Comparison of ENCODE assay signal across 13 cellular contexts in the genomic region with DNA sequence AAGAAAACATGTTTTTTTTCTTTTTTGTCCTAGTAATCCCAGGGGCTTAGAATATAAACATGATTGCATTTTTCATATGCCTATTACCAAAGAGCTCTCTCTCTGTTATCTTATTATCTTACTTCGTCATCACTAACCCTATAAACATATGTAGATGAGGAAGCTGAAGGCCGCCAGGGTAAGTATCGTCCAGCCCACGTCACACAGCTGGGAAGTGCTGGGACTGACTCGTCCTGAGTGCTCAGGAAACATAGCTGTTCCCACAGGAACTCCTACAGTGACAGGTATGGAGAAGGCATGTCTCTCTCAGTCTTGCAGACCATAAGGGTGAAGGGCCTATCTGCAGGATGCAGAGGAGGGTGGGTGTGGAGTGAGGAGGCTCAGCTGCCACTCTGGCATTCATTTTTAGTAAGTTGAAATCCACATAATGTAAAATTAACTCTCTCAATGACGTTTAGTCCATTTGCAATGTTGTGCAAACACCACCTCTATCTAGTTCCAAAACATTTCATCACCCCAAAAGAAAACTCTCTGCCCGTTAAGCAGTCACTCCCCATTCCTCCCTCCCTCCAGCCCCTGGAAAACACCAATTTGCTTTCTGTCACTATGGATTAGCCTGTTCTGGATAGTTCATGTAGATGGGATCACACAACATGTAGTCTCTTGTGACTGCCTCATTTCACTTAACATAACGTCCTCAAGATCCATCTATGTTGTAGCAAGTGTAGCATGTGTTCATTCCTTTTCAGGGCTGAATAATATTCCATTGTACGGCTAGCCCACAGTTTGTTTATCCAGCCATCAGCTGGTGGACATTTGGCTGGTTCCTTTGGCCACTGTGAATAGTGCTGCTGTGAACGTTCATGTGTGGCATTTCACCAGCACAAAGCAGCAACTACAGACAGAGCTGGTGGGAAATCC.
DNase-seq lines count a peak whose midpoint lies in the region; ATAC-seq and TF ChIP-seq lines count a peak whose summit lies in the region.
"Had no signal": no experiment of that assay in that cellular context is flagged by ENCODE, and none has a peak within 500 bp of the region (broad histone marks: within the 10 kb centered on the region; RNA-seq: fewer than 3 reads in every experiment).

No MANE protein-coding gene starts in this region.

- H3K4me1 ChIP-seq in HEK293 (ENCODE audit: control insufficient read depth, insufficient read depth, low read length): no peaks in the 10 kb centered on the region

- TF ChIP-seq CTCF in HEK293 (tag by site-specific recombination; IDR thresholded peaks at IDR 0.05) (no peak), fibroblast of pulmonary artery (IDR thresholded peaks at IDR 0.05; ENCODE audit: low read length, missing control alignments) (no peak)

- ATAC-seq in T-helper 17 cell: no peak
- ATAC-seq in HG03045 (IDR thresholded peaks at IDR 0.05; ENCODE audit: unreplicated experiment): no peak
- ATAC-seq in HG03039 (IDR thresholded peaks at IDR 0.05; ENCODE audit: unreplicated experiment): no peak
- ATAC-seq in GM21786 (IDR thresholded peaks at IDR 0.05; ENCODE audit: unreplicated experiment): no peak
- ATAC-seq in GM18519 (IDR thresholded peaks at IDR 0.05; ENCODE audit: low FRiP score, unreplicated experiment): no peak
- ATAC-seq: stimulated activated naive B cell treated with anti-CD40 and anti-IgM and Interleukin-4, amounts not matched to agents 10 μg/mL and 1 μg/mL and 100 μg/mL, for 72 hours had no signal

- H3K36me3 ChIP-seq in HEK293 (ENCODE audit: control insufficient read depth in 2 of 2, insufficient read depth in 1 of 2, low read length in 2 of 2): no peaks in the 10 kb centered on the region

- H3K4me1 Mint-ChIP-seq in T-helper 17 cell: peaks cover 6% of the 10 kb centered on the region
- H3K4me1 Mint-ChIP-seq: stimulated activated naive B cell treated with anti-CD40 and anti-IgM and Interleukin-4, amounts not matched to agents 10 μg/mL and 1 μg/mL and 100 μg/mL, for 72 hours had no signal

- DNase-seq in T-helper 17 cell (no peak), fibroblast of pulmonary artery (ENCODE audit: low read depth) (peak; percentile 99), skeletal muscle cell (ENCODE audit: low read depth) (peak; percentile 94)
- DNase-seq: GF-D8; NCI-H1417 treated with DMSO at 0.1 percent for 48 hours; SHP77; stimulated activated naive B cell treated with anti-CD40 and anti-IgM and Interleukin-4, amounts not matched to agents 10 μg/mL and 1 μg/mL and 100 μg/mL, for 72 hours had no signal

- H3K4me3 ChIP-seq in HEK293 (ENCODE audit: low read depth, low read length) (no peak overlapping the region), fibroblast of pulmonary artery (replicated peaks; ENCODE audit: low read depth, low read length) (no peak overlapping the region), skeletal muscle cell (ENCODE audit: low read depth, low read length) (no peak overlapping the region)

- peak overlapping the region; percentile 3 for H3K27ac Mint-ChIP-seq in T-helper 17 cell
- H3K27ac Mint-ChIP-seq: stimulated activated naive B cell treated with anti-CD40 and anti-IgM and Interleukin-4, amounts not matched to agents 10 μg/mL and 1 μg/mL and 100 μg/mL, for 72 hours had no signal

- H3K27me3 Mint-ChIP-seq in T-helper 17 cell: no peaks in the 10 kb centered on the region
- H3K27me3 Mint-ChIP-seq: central memory CD8-positive, alpha-beta T cell had no signal

- peaks cover 4% of the 10 kb centered on the region for H3K36me3 Mint-ChIP-seq in T-helper 17 cell (ENCODE audit: low read depth)
- H3K36me3 Mint-ChIP-seq: stimulated activated naive B cell treated with anti-CD40 and anti-IgM and Interleukin-4, amounts not matched to agents 10 μg/mL and 1 μg/mL and 100 μg/mL, for 72 hours had no signal

- H3K9me3 ChIP-seq in HEK293 (ENCODE audit: control insufficient read depth, insufficient read depth, low read depth, low read length) (no peaks in the 10 kb centered on the region), T-helper 17 cell (ENCODE audit: control insufficient read depth, low read length, poor library complexity, severe bottlenecking) (no peaks in the 10 kb centered on the region)

- CTCF ChIA-PET in HEK293 (lab: Yijun Ruan, JAX): no interaction called here

- H3K27ac ChIP-seq in HEK293 (ENCODE audit: extremely low read depth, low read depth, low read length): no peak overlapping the region

- POLR2A ChIA-PET in HEK293 (lab: Yijun Ruan, JAX): no interaction called here

- H3K4me3 Mint-ChIP-seq in T-helper 17 cell: no peak overlapping the region
- H3K4me3 Mint-ChIP-seq: central memory CD8-positive, alpha-beta T cell; stimulated activated naive B cell treated with anti-CD40 and anti-IgM and Interleukin-4, amounts not matched to agents 10 μg/mL and 1 μg/mL and 100 μg/mL, for 72 hours had no signal

TF ChIP-seq in HEK293, 187 proteins besides CTCF, POLR2A, EP300 and RAD21:
- no peak for TF ChIP-seq ZSCAN18 (tag by site-specific recombination; IDR thresholded peaks at IDR 0.05)
- 0 out of 2 replicates have a peak, but pooled peaks have one; percentile 10 for TF ChIP-seq ZFHX2 (tag by site-specific recombination; conservative IDR thresholded peaks at IDR 0.05)
- TF ChIP-seq ZBTB17 (tag by site-specific recombination; IDR thresholded peaks at IDR 0.05): 0 out of 2 replicates have a peak, but pooled peaks have one; percentile 31
- TF ChIP-seq ZNF561 (tag by site-specific recombination; IDR thresholded peaks at IDR 0.05; ENCODE audit: borderline replicate concordance): no peak
- 0 out of 2 replicates have a peak, but pooled peaks have one; percentile 31 for TF ChIP-seq EGR2 (tag by site-specific recombination; IDR thresholded peaks at IDR 0.05; ENCODE audit: low read depth)
- no peak for TF ChIP-seq ZNF138 (tag by site-specific recombination; IDR thresholded peaks at IDR 0.05; ENCODE audit: borderline replicate concordance)
- TF ChIP-seq, protein P1, sequence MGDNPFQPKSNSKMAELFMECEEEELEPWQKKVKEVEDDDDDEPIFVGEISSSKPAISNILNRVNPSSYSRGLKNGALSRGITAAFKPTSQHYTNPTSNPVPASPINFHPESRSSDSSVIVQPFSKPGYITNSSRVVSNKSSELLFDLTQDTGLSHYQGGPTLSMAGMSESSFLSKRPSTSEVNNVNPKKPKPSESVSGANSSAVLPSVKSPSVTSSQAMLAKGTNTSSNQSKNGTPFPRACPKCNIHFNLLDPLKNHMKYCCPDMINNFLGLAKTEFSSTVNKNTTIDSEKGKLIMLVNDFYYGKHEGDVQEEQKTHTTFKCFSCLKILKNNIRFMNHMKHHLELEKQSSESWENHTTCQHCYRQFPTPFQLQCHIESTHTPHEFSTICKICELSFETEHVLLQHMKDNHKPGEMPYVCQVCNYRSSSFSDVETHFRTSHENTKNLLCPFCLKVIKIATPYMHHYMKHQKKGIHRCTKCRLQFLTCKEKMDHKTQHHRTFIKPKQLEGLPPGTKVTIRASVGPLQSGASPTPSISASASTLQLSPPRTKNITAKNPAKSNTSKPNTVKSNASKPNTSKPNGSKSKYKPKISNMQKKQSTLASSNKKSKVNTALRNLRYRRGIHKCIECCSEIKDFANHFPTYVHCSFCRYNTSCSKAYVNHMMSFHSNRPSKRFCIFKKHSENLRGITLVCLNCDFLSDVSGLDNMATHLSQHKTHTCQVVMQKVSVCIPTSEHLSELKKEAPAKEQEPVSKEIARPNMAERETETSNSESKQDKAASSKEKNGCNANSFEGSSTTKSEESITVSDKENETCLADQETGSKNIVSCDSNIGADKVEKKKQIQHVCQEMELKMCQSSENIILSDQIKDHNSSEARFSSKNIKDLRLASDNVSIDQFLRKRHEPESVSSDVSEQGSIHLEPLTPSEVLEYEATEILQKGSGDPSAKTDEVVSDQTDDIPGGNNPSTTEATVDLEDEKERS (tag by site-specific recombination; IDR thresholded peaks at IDR 0.05): 0 out of 2 replicates have a peak, but pooled peaks have one; percentile 41
- peak; percentile 76 for TF ChIP-seq ZNF629 (tag by site-specific recombination; IDR thresholded peaks at IDR 0.05)
- TF ChIP-seq ZNF146 (tag by site-specific recombination; IDR thresholded peaks at IDR 0.05): peak; percentile 100
- TF ChIP-seq ZBTB20 (tag by site-specific recombination; IDR thresholded peaks at IDR 0.05): no peak
- TF ChIP-seq ZNF548 (tag by site-specific recombination; IDR thresholded peaks at IDR 0.05): peak; percentile 23; the same call in 1 of the 2 replicates

Comparison
In these comparisons a context has a peak if more than half of its experiments do, and no peak if none do; other contexts are left out.
1. DNase-seq: peak in fibroblast of pulmonary artery (single experiment) and skeletal muscle cell (single experiment); none in T-helper 17 cell (0 of 3).